ENCODE assay signal across 19 cellular contexts in genomic region chr7:126791306-126791705, GRCh38.
DNase-seq lines count a peak whose midpoint lies in the region; ATAC-seq, FAIRE-seq and TF ChIP-seq lines count a peak whose summit lies in the region.
"Had no signal": no experiment of that assay in that cellular context is flagged by ENCODE, and none has a peak within 500 bp of the region (broad histone marks: within the 10 kb centered on the region; RNA-seq: fewer than 3 reads in every experiment).

No MANE protein-coding gene starts in this region.

- H3K4me2 ChIP-seq in GM23248 (ENCODE audit: unreplicated experiment) (no peak overlapping the region), mammary epithelial cell (ENCODE audit: insufficient read depth, low read depth, low read length) (no peak overlapping the region)
- H3K4me2 ChIP-seq: smooth muscle cell had no signal

- no peak overlapping the region for H2AFZ ChIP-seq in GM23248
- H2AFZ ChIP-seq in mammary epithelial cell (ENCODE audit: low read depth, low read length) = no peak overlapping the region

- no peaks in the 10 kb centered on the region for H3K9me2 ChIP-seq in GM23248 (ENCODE audit: insufficient read depth)

- no peaks in the 10 kb centered on the region for H3K4me1 ChIP-seq in GM23248 (ENCODE audit: insufficient read depth)
- H3K4me1 ChIP-seq in mammary epithelial cell (ENCODE audit: insufficient read depth, low read length) = no peaks in the 10 kb centered on the region
- H3K4me1 ChIP-seq: gastrocnemius medialis had no signal

- intact Hi-C loops in mammary epithelial cell (cut with micrococcal nuclease) = no loop called here

- CTCF ChIA-PET in mammary epithelial cell (lab: Charles Lee; ENCODE audit: low non-redundant PET) = no interaction called here

- BruUV-seq in mammary epithelial cell (replicated peaks; lab: Mats Ljungman, UMichigan) = no TSS peak

- ATAC-seq in HG03460 (IDR thresholded peaks at IDR 0.05; ENCODE audit: unreplicated experiment) = no peak
- ATAC-seq: gastrocnemius medialis; stimulated activated naive B cell treated with anti-CD40 and anti-IgM and Interleukin-4, amounts not matched to agents 10 μg/mL and 1 μg/mL and 100 μg/mL, for 72 hours had no signal

- H3K4me3 ChIP-seq in GM23248 (no peak overlapping the region), mammary epithelial cell (replicated peaks in 1 of 3; ENCODE audit: insufficient read depth in 1 of 3, low read depth in 2 of 3, low read length in 3 of 3) (no peak overlapping the region)
- H3K4me3 ChIP-seq: cardiac muscle cell, gastrocnemius medialis, smooth muscle cell had no signal

- H3K36me3 ChIP-seq in GM23248 (ENCODE audit: low read depth) = no peaks in the 10 kb centered on the region
- H3K36me3 ChIP-seq in mammary epithelial cell (ENCODE audit: insufficient read depth, low read length) = no peaks in the 10 kb centered on the region
- H3K36me3 ChIP-seq: cardiac muscle cell, gastrocnemius medialis had no signal

- H3K79me2 ChIP-seq in GM23248 (ENCODE audit: insufficient read depth) (no peaks in the 10 kb centered on the region), mammary epithelial cell (ENCODE audit: insufficient read depth, low read length) (no peaks in the 10 kb centered on the region)

- in situ Hi-C loops in GM23248 (cut with MboI) (no loop called here), mammary epithelial cell (cut with MboI; ENCODE audit: low sequenced_read_pairs in 2 of 2) (no loop called here)

- DNase-seq in GM23248 (peak; percentile 7), NCI-H226 (peak; percentile 43), mammary epithelial cell (peak; percentile 59), frontal cortex (ENCODE audit: low spot score in 2 of 2) (no peak), NCI-H2227 (lab: John Stamatoyannopoulos, UW; ENCODE audit: unreplicated experiment) (no peak)
- no peak for DNase-seq in stimulated activated naive CD4-positive, alpha-beta T cell (lab: John Stamatoyannopoulos, UW)
- DNase-seq: activated B cell treated with CpG ODN at 0.5 μM for 24 hours; activated CD4-positive, alpha-beta T cell treated with anti-CD3 and anti-CD28 coated beads, Interleukin-2, amount 50 U/mL, for 48 hours; activated effector memory CD4-positive, alpha-beta T cell treated with anti-CD3 and anti-CD28 coated beads, Interleukin-2, amount 50 U/mL, for 16 hours; gastrocnemius medialis; GF-D8; NCI-H1092; NCI-H1930; stimulated activated naive B cell treated with anti-CD40 and anti-IgM and Interleukin-4, amounts not matched to agents 10 μg/mL and 1 μg/mL and 100 μg/mL, for 72 hours had no signal

- H3K9me3 ChIP-seq in GM23248 (ENCODE audit: low read depth) (no peaks in the 10 kb centered on the region), mammary epithelial cell (replicated peaks; ENCODE audit: insufficient read depth, low read length) (no peaks in the 10 kb centered on the region)
- H3K9me3 ChIP-seq: gastrocnemius medialis had no signal

- H3F3A ChIP-seq in GM23248 (ENCODE audit: insufficient read depth) = no peaks in the 10 kb centered on the region

- no peaks in the 10 kb centered on the region for H4K20me1 ChIP-seq in GM23248 (ENCODE audit: insufficient read depth)
- H4K20me1 ChIP-seq in mammary epithelial cell (ENCODE audit: insufficient read depth, low read length) = no peaks in the 10 kb centered on the region

- dilution Hi-C loops in mammary epithelial cell (cut with HindIII; ENCODE audit: low sequenced_read_pairs) = no loop called here

- FAIRE-seq in frontal cortex (lab: Jason Lieb, UNC) = no peak
- FAIRE-seq: keratinocyte had no signal

- no peak for TF ChIP-seq CTCF in mammary epithelial cell (conservative IDR thresholded peaks at IDR 0.05 in 1 of 2, IDR thresholded peaks at IDR 0.05 in 1 of 2; ENCODE audit: extremely low read depth in 1 of 2, insufficient read depth in 1 of 2, low read depth in 1 of 2, low read length in 2 of 2)

- H3K27me3 ChIP-seq in GM23248 (replicated peaks; ENCODE audit: insufficient read depth) = no peaks in the 10 kb centered on the region
- no peaks in the 10 kb centered on the region for H3K27me3 ChIP-seq in mammary epithelial cell (ENCODE audit: insufficient read depth, low read length)
- no peaks in the 10 kb centered on the region for H3K27me3 ChIP-seq in layer of hippocampus (ENCODE audit: control insufficient read depth, insufficient read depth, low read length)
- H3K27me3 ChIP-seq: cardiac muscle cell, gastrocnemius medialis had no signal

- H3K27ac ChIP-seq in GM23248 = no peak overlapping the region
- no peak overlapping the region for H3K27ac ChIP-seq in mammary epithelial cell (ENCODE audit: insufficient read depth, low read depth, low read length)
- H3K27ac ChIP-seq in layer of hippocampus (ENCODE audit: low read depth, low read length) = peak overlapping the region; percentile 71
- H3K27ac ChIP-seq: cardiac muscle cell, gastrocnemius medialis had no signal

- H3K9ac ChIP-seq in GM23248 (no peak overlapping the region), mammary epithelial cell (ENCODE audit: insufficient read depth, low read length) (no peak overlapping the region)

Comparison
In these comparisons a context has a peak if more than half of its experiments do, and no peak if none do; other contexts are left out.
1. DNase-seq: peak in GM23248 (single experiment), NCI-H226 (single experiment) and mammary epithelial cell (single experiment); none in frontal cortex (0 of 2), stimulated activated naive CD4-positive, alpha-beta T cell (0 of 6) and NCI-H2227 (single experiment).